Comparison of ENCODE assay signal across 12 cellular contexts in genomic region chr16:1680361-1680760, GRCh38. TPM values are rescaled to one million over a fixed set of nuclear protein-coding genes. Genes with fewer than 3 reads are reported as not detected.
DNase-seq lines count a peak whose midpoint lies in the region; ATAC-seq and TF ChIP-seq lines count a peak whose summit lies in the region.
"Had no signal": no experiment of that assay in that cellular context is flagged by ENCODE, and none has a peak within 500 bp of the region (broad histone marks: within the 10 kb centered on the region; RNA-seq: fewer than 3 reads in every experiment).

No MANE protein-coding gene starts in this region.

- no peaks in the 10 kb centered on the region for H3K27me3 ChIP-seq in SK-N-SH (ENCODE audit: insufficient read depth)
- H3K27me3 ChIP-seq in HAP-1 (ENCODE audit: low read depth) = no peaks in the 10 kb centered on the region
- no peaks in the 10 kb centered on the region for H3K27me3 ChIP-seq in naive thymus-derived CD4-positive, alpha-beta T cell (ENCODE audit: control insufficient read depth in 2 of 2, insufficient read depth in 2 of 2, low read length in 2 of 2)
- H3K27me3 ChIP-seq: cardiac muscle cell had no signal

- H3K4me3 Mint-ChIP-seq in activated naive CD8-positive, alpha-beta T cell treated with anti-CD3 and anti-CD28 coated beads, Interleukin-2, amount 50 U/mL, for 24 hours = peak overlapping the region; percentile 95
- H3K4me3 Mint-ChIP-seq in naive thymus-derived CD4-positive, alpha-beta T cell = peak overlapping the region in 6 of 10 donors; percentile 29 to 68 (median 48)

- no peak overlapping the region for H2AFZ ChIP-seq in SK-N-SH (ENCODE audit: low read depth)
- H2AFZ ChIP-seq: parathyroid adenoma had no signal

- H3K9me3 ChIP-seq in SK-N-SH (no peaks in the 10 kb centered on the region), HAP-1 (no peaks in the 10 kb centered on the region)
- H3K9me3 ChIP-seq in naive thymus-derived CD4-positive, alpha-beta T cell (ENCODE audit: control insufficient read depth in 2 of 3, low read length in 3 of 3) = no peaks in the 10 kb centered on the region

- no peak overlapping the region for H3K9ac ChIP-seq in SK-N-SH
- H3K9ac ChIP-seq: parathyroid adenoma had no signal

- H3K36me3 ChIP-seq in SK-N-SH (replicated peaks in 1 of 2; ENCODE audit: control insufficient read depth in 1 of 2, insufficient read depth in 2 of 2, low read length in 1 of 2) = peaks cover 21 to 26% of the 10 kb centered on the region in 2 experiments
- peaks cover 33% of the 10 kb centered on the region for H3K36me3 ChIP-seq in HAP-1 (replicated peaks)
- H3K36me3 ChIP-seq in naive thymus-derived CD4-positive, alpha-beta T cell (ENCODE audit: control insufficient read depth in 2 of 3, insufficient read depth in 3 of 3, low read length in 3 of 3) = peaks cover 0 to 15% (median 0%) of the 10 kb centered on the region in 3 experiments

- TF ChIP-seq CTCF in SK-N-SH (IDR thresholded peaks at IDR 0.05) = no peak

- H3K9me3 Mint-ChIP-seq in activated naive CD8-positive, alpha-beta T cell treated with anti-CD3 and anti-CD28 coated beads, Interleukin-2, amount 50 U/mL, for 24 hours = no peaks in the 10 kb centered on the region
- H3K9me3 Mint-ChIP-seq in naive thymus-derived CD4-positive, alpha-beta T cell = no peaks in the 10 kb centered on the region
- H3K9me3 Mint-ChIP-seq: activated T-cell treated with anti-CD3 and anti-CD28 coated beads, Interleukin-2, amount 50 U/mL, for 72 hours had no signal

- no peak for TF ChIP-seq EP300 in SK-N-SH (IDR thresholded peaks at IDR 0.05; ENCODE audit: borderline replicate concordance in 1 of 2, low read depth in 1 of 2, low read length in 1 of 2)

- peaks cover 30% of the 10 kb centered on the region for H3K4me1 Mint-ChIP-seq in activated naive CD8-positive, alpha-beta T cell treated with anti-CD3 and anti-CD28 coated beads, Interleukin-2, amount 50 U/mL, for 24 hours
- peaks cover 24 to 48% (median 41%) of the 10 kb centered on the region in 7 donors for H3K4me1 Mint-ChIP-seq in naive thymus-derived CD4-positive, alpha-beta T cell

- H3K4me3 ChIP-seq in SK-N-SH (ENCODE audit: low read depth in 2 of 2, low read length in 1 of 2) (no peak overlapping the region), HAP-1 (peak overlapping the region; percentile 58)
- no peak overlapping the region for H3K4me3 ChIP-seq in naive thymus-derived CD4-positive, alpha-beta T cell (ENCODE audit: low read length)
- H3K4me3 ChIP-seq: cardiac muscle cell had no signal

- WGBS in SK-N-SH (ENCODE audit: low lambda C conversion rate) = 95% methylated on average over 14 of the region's 14 CpGs

- peaks cover 15% of the 10 kb centered on the region for H3K36me3 Mint-ChIP-seq in activated naive CD8-positive, alpha-beta T cell treated with anti-CD3 and anti-CD28 coated beads, Interleukin-2, amount 50 U/mL, for 24 hours (ENCODE audit: low read depth)
- peaks cover 0 to 11% (median 3%) of the 10 kb centered on the region in 5 donors for H3K36me3 Mint-ChIP-seq in naive thymus-derived CD4-positive, alpha-beta T cell

- no peak overlapping the region for H3K27ac ChIP-seq in SK-N-SH (ENCODE audit: low read depth in 2 of 2, low read length in 1 of 2)
- H3K27ac ChIP-seq in naive thymus-derived CD4-positive, alpha-beta T cell (ENCODE audit: low read depth, low read length) = no peak overlapping the region
- H3K27ac ChIP-seq: cardiac muscle cell, parathyroid adenoma had no signal

- in situ Hi-C loops in HAP-1 (cut with MboI; ENCODE audit: low sequenced_read_pairs) = no loop called here

- peaks cover 0 to 7% of the 10 kb centered on the region in 2 experiments; a peak in 1 of 4 replicates for H3K4me1 ChIP-seq in SK-N-SH (ENCODE audit: control insufficient read depth in 1 of 2, insufficient read depth in 2 of 2, low read depth in 1 of 2, low read length in 1 of 2)
- peaks cover 20% of the 10 kb centered on the region for H3K4me1 ChIP-seq in HAP-1
- H3K4me1 ChIP-seq in naive thymus-derived CD4-positive, alpha-beta T cell (ENCODE audit: control insufficient read depth in 2 of 2, insufficient read depth in 2 of 2, low read length in 2 of 2) = no peaks in the 10 kb centered on the region

- POLR2A ChIA-PET in SK-N-SH (lab: Yijun Ruan, JAX) = no interaction called here
- POLR2A ChIA-PET in naive thymus-derived CD4-positive, alpha-beta T cell (lab: Charles Lee) = no interaction called here

- peak overlapping the region; percentile 98 for H3K4me2 ChIP-seq in SK-N-SH

- H4K20me1 ChIP-seq in SK-N-SH (ENCODE audit: insufficient read depth) = peaks cover 19% of the 10 kb centered on the region; the same call in 1 of the 2 replicates

- H3K27me3 Mint-ChIP-seq in activated naive CD8-positive, alpha-beta T cell treated with anti-CD3 and anti-CD28 coated beads, Interleukin-2, amount 50 U/mL, for 24 hours = no peaks in the 10 kb centered on the region
- no peaks in the 10 kb centered on the region for H3K27me3 Mint-ChIP-seq in naive thymus-derived CD4-positive, alpha-beta T cell

- intact Hi-C loops in naive thymus-derived CD4-positive, alpha-beta T cell (cut with micrococcal nuclease) = no loop called here
- intact Hi-C loops in Right ventricle myocardium superior (cut with DNase I) = no loop called here

- no peaks in the 10 kb centered on the region for H3K9me2 ChIP-seq in SK-N-SH

- ATAC-seq in SK-N-SH treated with all-trans-retinoic acid at 6 μM for 48 hours (no peak), Right ventricle myocardium superior (ENCODE audit: poor library complexity) (no peak)
- no peak for ATAC-seq in activated naive CD8-positive, alpha-beta T cell treated with anti-CD3 and anti-CD28 coated beads, Interleukin-2, amount 50 U/mL, for 24 hours
- no peak for ATAC-seq in naive thymus-derived CD4-positive, alpha-beta T cell
- ATAC-seq: activated T-cell treated with anti-CD3 and anti-CD28 coated beads, Interleukin-2, amount 50 U/mL, for 72 hours had no signal

- H3K79me2 ChIP-seq in SK-N-SH (ENCODE audit: insufficient read depth) = peaks cover 76% of the 10 kb centered on the region

- H3F3A ChIP-seq in SK-N-SH (replicated peaks; ENCODE audit: insufficient read depth) = peaks cover 9% of the 10 kb centered on the region

- H3K27ac Mint-ChIP-seq in activated naive CD8-positive, alpha-beta T cell treated with anti-CD3 and anti-CD28 coated beads, Interleukin-2, amount 50 U/mL, for 24 hours = no peak overlapping the region
- peak overlapping the region in 1 of 9 donors; percentile 17 for H3K27ac Mint-ChIP-seq in naive thymus-derived CD4-positive, alpha-beta T cell

- no peak for TF ChIP-seq RAD21 in SK-N-SH (IDR thresholded peaks at IDR 0.05; ENCODE audit: low read length)

- DNase-seq in SK-N-SH (no peak), HAP-1 (ENCODE audit: low spot score in 2 of 2) (no peak), HK-2 (ENCODE audit: unreplicated experiment) (no peak), Right ventricle myocardium superior (no peak)
- DNase-seq in activated naive CD8-positive, alpha-beta T cell treated with anti-CD3 and anti-CD28 coated beads, Interleukin-2, amount 50 U/mL, for 24 hours = no peak
- no peak for DNase-seq in naive thymus-derived CD4-positive, alpha-beta T cell
- no peak for DNase-seq in activated CD4-positive, CD25-positive, alpha-beta regulatory T cell treated with anti-CD3 and anti-CD28 coated beads, Interleukin-2, amount 50 U/mL, for 72 hours
- DNase-seq: activated T-cell treated with anti-CD3 and anti-CD28 coated beads, Interleukin-2, amount 50 U/mL, for 72 hours; stimulated activated CD8-positive, alpha-beta memory T cell treated with anti-CD3 and anti-CD28 coated beads, Interleukin-4, amount 100 ng/mL, for 48 hours had no signal

- CTCF ChIA-PET in SK-N-SH (lab: Yijun Ruan, JAX) = interaction anchor here (1.4 kb wide), 1 partner anchor 26 kb away, joined by 5 read pairs; the partner anchor contains the start of gene MAPK8IP3
- CTCF ChIA-PET in naive thymus-derived CD4-positive, alpha-beta T cell (lab: Charles Lee) = no interaction called here

TF ChIP-seq in SK-N-SH, 30 proteins besides CTCF, POLR2A, EP300 and RAD21:
- TF ChIP-seq SIN3A (IDR thresholded peaks at IDR 0.05; ENCODE audit: borderline replicate concordance, low read depth, low read length) = no peak
- TF ChIP-seq MXI1 (IDR thresholded peaks at IDR 0.05; ENCODE audit: low read depth, low read length) = no peak
- no peak for TF ChIP-seq ELF1 (IDR thresholded peaks at IDR 0.05)
- TF ChIP-seq MEF2A (IDR thresholded peaks at IDR 0.05; ENCODE audit: borderline replicate concordance, low read depth) = no peak
- TF ChIP-seq EZH2phosphoT487 (IDR thresholded peaks at IDR 0.05; ENCODE audit: borderline replicate concordance, low read depth) = no peak
- TF ChIP-seq RXRA (IDR thresholded peaks at IDR 0.05; ENCODE audit: borderline replicate concordance, low read depth) = no peak
- TF ChIP-seq FOXJ3 (CRISPR knock-in tag; IDR thresholded peaks at IDR 0.05) = no peak
- TF ChIP-seq TAF1 (IDR thresholded peaks at IDR 0.05; ENCODE audit: borderline replicate concordance, low read depth, low read length) = no peak
- TF ChIP-seq RFX5 (IDR thresholded peaks at IDR 0.05; ENCODE audit: low read length) = no peak

TF ChIP-seq in SK-N-SH treated with all-trans-retinoic acid at 6 μM for 48 hours, 23 proteins besides CTCF, POLR2A, EP300 and RAD21:
- TF ChIP-seq OSR1 (CRISPR knock-in tag; IDR thresholded peaks at IDR 0.05) = no peak
TF ChIP-seq in SK-N-SH treated with all-trans-retinoic acid at 6 μM for 48 hours: peak in this region for 0.

RNA-seq across cellular contexts. Expression of gene JPT2, which starts 2.3 kb away (rescaled TPM):
- polyA plus RNA-seq in SK-N-SH (2012; rRNA removed) = 36.9 and 67.4 TPM in 2 replicates
- polyA plus RNA-seq in SK-N-SH (2012; cell fraction: cytosol; rRNA removed) = 40.6 and 51.8 TPM in 2 replicates
- 34.4 and 41.1 TPM in 2 replicates for polyA plus RNA-seq in SK-N-SH (2012; cell fraction: nucleus; rRNA removed)
- 10 to 100 TPM; 12.6 to 67.2 (median 36.4) TPM for total RNA-seq in naive thymus-derived CD4-positive, alpha-beta T cell
- polyA plus RNA-seq in naive thymus-derived CD4-positive, alpha-beta T cell = 10 to 100 TPM; 13.0 to 17.5 TPM
- total RNA-seq in Right ventricle myocardium superior = 30.6 TPM

RNA-seq across cellular contexts. Expression of gene MAPK8IP3, which starts 25.6 kb away (rescaled TPM):
- polyA plus RNA-seq in SK-N-SH (2012; rRNA removed) = 53.6 and 57.3 TPM in 2 replicates
- polyA plus RNA-seq in SK-N-SH (2012; cell fraction: cytosol; rRNA removed) = 5.9 and 8.9 TPM in 2 replicates
- polyA plus RNA-seq in SK-N-SH (2012; cell fraction: nucleus; rRNA removed) = 414 and 492 TPM in 2 replicates
- total RNA-seq in naive thymus-derived CD4-positive, alpha-beta T cell = 100 to 1,000 TPM; 112 to 299 (median 272) TPM
- polyA plus RNA-seq in naive thymus-derived CD4-positive, alpha-beta T cell = 1 to 10 TPM; 1.7 to 3.2 TPM
- 61.4 TPM for total RNA-seq in Right ventricle myocardium superior
